ENCODE assay signal across 1 cellular context in the genomic region with DNA sequence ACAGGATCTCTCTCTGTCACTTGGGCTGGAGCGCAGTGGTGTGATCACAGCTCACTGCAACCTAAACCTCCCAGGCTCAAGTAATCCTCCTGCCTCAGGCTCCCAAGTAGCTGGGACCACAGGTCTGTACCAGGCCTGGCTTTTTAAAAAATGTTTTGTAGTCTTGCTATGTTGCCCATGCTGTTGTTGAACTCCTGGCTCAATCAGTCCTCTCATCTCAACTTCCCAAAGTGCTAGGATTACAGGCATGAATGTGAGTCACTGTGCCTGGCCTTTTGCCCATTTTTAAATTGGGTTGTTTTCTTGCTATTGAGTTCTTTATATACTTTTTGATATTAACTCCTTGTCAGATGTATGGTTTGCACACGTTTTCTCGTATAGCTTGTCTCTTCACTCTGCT.
TF ChIP-seq lines count a peak whose summit lies in the region.

No MANE protein-coding gene starts in this region.

TF ChIP-seq in SK-N-SH treated with all-trans-retinoic acid at 6 μM for 48 hours, 23 proteins besides CTCF, POLR2A, EP300 and RAD21 (continued from another document):
- TF ChIP-seq, protein P1, sequence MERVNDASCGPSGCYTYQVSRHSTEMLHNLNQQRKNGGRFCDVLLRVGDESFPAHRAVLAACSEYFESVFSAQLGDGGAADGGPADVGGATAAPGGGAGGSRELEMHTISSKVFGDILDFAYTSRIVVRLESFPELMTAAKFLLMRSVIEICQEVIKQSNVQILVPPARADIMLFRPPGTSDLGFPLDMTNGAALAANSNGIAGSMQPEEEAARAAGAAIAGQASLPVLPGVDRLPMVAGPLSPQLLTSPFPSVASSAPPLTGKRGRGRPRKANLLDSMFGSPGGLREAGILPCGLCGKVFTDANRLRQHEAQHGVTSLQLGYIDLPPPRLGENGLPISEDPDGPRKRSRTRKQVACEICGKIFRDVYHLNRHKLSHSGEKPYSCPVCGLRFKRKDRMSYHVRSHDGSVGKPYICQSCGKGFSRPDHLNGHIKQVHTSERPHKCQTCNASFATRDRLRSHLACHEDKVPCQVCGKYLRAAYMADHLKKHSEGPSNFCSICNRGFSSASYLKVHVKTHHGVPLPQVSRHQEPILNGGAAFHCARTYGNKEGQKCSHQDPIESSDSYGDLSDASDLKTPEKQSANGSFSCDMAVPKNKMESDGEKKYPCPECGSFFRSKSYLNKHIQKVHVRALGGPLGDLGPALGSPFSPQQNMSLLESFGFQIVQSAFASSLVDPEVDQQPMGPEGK (CRISPR knock-in tag; IDR thresholded peaks at IDR 0.05; ENCODE audit: borderline replicate concordance) = no peak
- TF ChIP-seq ZC3H10 (CRISPR knock-in tag; IDR thresholded peaks at IDR 0.05) = no peak
- no peak for TF ChIP-seq CSRNP3 (CRISPR knock-in tag; IDR thresholded peaks at IDR 0.05)
- TF ChIP-seq ISL1 (CRISPR knock-in tag; IDR thresholded peaks at IDR 0.05) = no peak
